Comparison of ENCODE assay signal across 26 cellular contexts in the genomic region with DNA sequence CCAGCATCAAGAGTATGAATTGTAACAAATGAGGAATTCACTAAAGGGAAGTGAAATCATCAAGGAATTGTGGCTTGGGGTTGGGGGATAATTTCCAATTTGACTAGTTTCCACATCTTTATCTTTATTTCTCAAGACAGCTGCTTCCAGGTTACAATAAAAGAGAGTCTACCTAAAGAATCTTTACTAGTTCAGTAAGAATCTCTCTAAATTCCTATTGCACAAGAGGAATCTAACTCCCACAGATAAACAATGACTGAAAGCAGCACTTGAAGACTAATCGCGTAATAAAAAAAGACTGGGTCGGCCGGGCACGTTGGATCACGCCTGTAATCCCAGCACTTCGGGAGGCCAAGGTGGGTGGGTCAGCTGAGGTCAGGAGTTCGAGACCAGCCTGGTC.
"Had no signal": no experiment of that assay in that cellular context is flagged by ENCODE, and none has a peak within 500 bp of the region (broad histone marks: within the 10 kb centered on the region; RNA-seq: fewer than 3 reads in every experiment).

No MANE protein-coding gene starts in this region.

- H3K4me2 ChIP-seq: KMS-11, SK-N-SH had no signal

- FAIRE-seq: HTR-8/SVneo, K562 had no signal

- DNase-seq: Kasumi-1, MM.1S, NCI-H1048, NCI-H1105, NCI-H1417, NCI-H1436 treated with DMSO at 0.1 percent for 48 hours, NCI-H1694, NCI-H1930, NCI-H2081, NCI-H2107, NCI-H2227 treated with DMSO at 0.1 percent for 48 hours, NCI-H446, NCI-H510A, NCI-H524 treated with DMSO at 0.1 percent for 48 hours, NCI-H69, NCI-H774, PC-3, SHP77, SK-N-SH, SW 1271 had no signal

- H3K4me3 ChIP-seq: K562 had no signal

- H3K9me3 ChIP-seq: SK-N-SH had no signal

- ATAC-seq: K562, Panc1, PC-3 had no signal

- H3K27ac ChIP-seq: HL-60, KMS-11, RWPE1 had no signal
